In genomic region chr22:22884010-22884887, GRCh38 we compare ENCODE assay signal across 8 cellular contexts. TPM values are rescaled to one million over a fixed set of nuclear protein-coding genes. Genes with fewer than 3 reads are reported as not detected.
DNase-seq lines count a peak whose midpoint lies in the region; ATAC-seq and TF ChIP-seq lines count a peak whose summit lies in the region.

No MANE protein-coding gene starts in this region.

- H4K5ac ChIP-seq in H9 (ENCODE audit: insufficient read length, low read depth, low read length) = no peak overlapping the region

- peak; percentile 78 for ATAC-seq in CD8-positive, alpha-beta T cell
- peak; percentile 45 to 61 for ATAC-seq in activated CD4-positive, CD25-positive, alpha-beta regulatory T cell treated with anti-CD3 and anti-CD28 coated beads, Interleukin-2, amount 50 U/mL, for 24 hours
- peak; percentile 90 for ATAC-seq in left lung
- ATAC-seq in HG03469 (IDR thresholded peaks at IDR 0.05; ENCODE audit: unreplicated experiment) = no peak

- no peak overlapping the region for H2BK20ac ChIP-seq in H9 (ENCODE audit: low read depth, low read length, poor library complexity, severe bottlenecking)

- no peaks in the 10 kb centered on the region for H3K79me1 ChIP-seq in H9 (ENCODE audit: insufficient read depth, low read depth, low read length, poor library complexity, severe bottlenecking)

- no peak overlapping the region for H3K4me3 Mint-ChIP-seq in CD8-positive, alpha-beta T cell
- no peak overlapping the region for H3K4me3 Mint-ChIP-seq in H9
- no peak overlapping the region for H3K4me3 Mint-ChIP-seq in chondrocyte (ENCODE audit: unreplicated experiment)

- no peaks in the 10 kb centered on the region for H3K4me1 Mint-ChIP-seq in CD8-positive, alpha-beta T cell (ENCODE audit: low read depth)
- H3K4me1 Mint-ChIP-seq in H9 (no peaks in the 10 kb centered on the region), chondrocyte (ENCODE audit: low read depth) (no peaks in the 10 kb centered on the region)

- peak; percentile 93 for TF ChIP-seq CTCF in CD8-positive, alpha-beta T cell (IDR thresholded peaks at IDR 0.05)
- peak; percentile 90 for TF ChIP-seq CTCF in H9 (conservative IDR thresholded peaks at IDR 0.05)
- peak; percentile 75 for TF ChIP-seq CTCF in chondrocyte (IDR thresholded peaks at IDR 0.05)
- TF ChIP-seq CTCF in left lung (IDR thresholded peaks at IDR 0.05) = peak; percentile 54 to 85

- H3K14ac ChIP-seq in H9 (ENCODE audit: insufficient read depth, low read length) = no peak overlapping the region

- no peak overlapping the region for H2BK15ac ChIP-seq in H9 (ENCODE audit: low read depth, low read length)

- H2BK12ac ChIP-seq in H9 (ENCODE audit: insufficient read length, low read depth, low read length) = no peak overlapping the region

- H3K79me2 ChIP-seq in H9 (ENCODE audit: insufficient read depth, low read length) = no peaks in the 10 kb centered on the region

- no peaks in the 10 kb centered on the region for H4K20me1 ChIP-seq in H9 (ENCODE audit: control insufficient read depth, insufficient read depth, insufficient read length)

- no CpG with 5 or more reads among the region's 3 CpGs for WGBS in H9 (ENCODE audit: extremely low coverage, insufficient read length, low lambda C conversion rate)

- H3K56ac ChIP-seq in H9 (ENCODE audit: insufficient read length, low read depth, low read length) = no peak overlapping the region

- no peaks in the 10 kb centered on the region for H3K9me3 Mint-ChIP-seq in CD8-positive, alpha-beta T cell
- no peaks in the 10 kb centered on the region for H3K9me3 Mint-ChIP-seq in H9
- no peaks in the 10 kb centered on the region for H3K9me3 Mint-ChIP-seq in chondrocyte (ENCODE audit: low read depth)

- no peaks in the 10 kb centered on the region for H3K23me2 ChIP-seq in H9 (ENCODE audit: insufficient read length, low read depth, low read length, poor library complexity, severe bottlenecking)

- no peak overlapping the region for H3K18ac ChIP-seq in H9 (ENCODE audit: insufficient read length, low read depth, low read length)

- no peak overlapping the region for H3K27ac ChIP-seq in CD8-positive, alpha-beta T cell (ENCODE audit: low read depth, low read length)
- H3K27ac ChIP-seq in H9 (ENCODE audit: insufficient read length, low read depth, low read length) (no peak overlapping the region), left lung (no peak overlapping the region)

- no peaks in the 10 kb centered on the region for H3K4me1 ChIP-seq in CD8-positive, alpha-beta T cell (ENCODE audit: insufficient read depth, low read length)
- H3K4me1 ChIP-seq in H9 (ENCODE audit: insufficient read depth, low read length) (no peaks in the 10 kb centered on the region), left lung (no peaks in the 10 kb centered on the region)

- H3K27me3 ChIP-seq in CD8-positive, alpha-beta T cell (ENCODE audit: insufficient read depth, low read length) = no peaks in the 10 kb centered on the region
- H3K27me3 ChIP-seq in H9 (ENCODE audit: insufficient read depth, low read length) (peaks cover 6% of the 10 kb centered on the region; the same call in 1 of the 2 replicates), left lung (peaks cover 0 to 40% of the 10 kb centered on the region in 2 donors)

- H3K27ac Mint-ChIP-seq in CD8-positive, alpha-beta T cell = no peak overlapping the region
- H3K27ac Mint-ChIP-seq in H9 (no peak overlapping the region), chondrocyte (ENCODE audit: unreplicated experiment) (no peak overlapping the region)

- DNase-seq in CD8-positive, alpha-beta T cell = peak; percentile 46 to 79 (median 66)
- DNase-seq in H9 (peak; percentile 84), NCI-H226 (peak; percentile 20), chondrocyte (ENCODE audit: low spot score) (no peak), left lung (peak in 1 of 2 donors; percentile 59)
- DNase-seq in stimulated activated CD8-positive, alpha-beta memory T cell treated with anti-CD3 and anti-CD28 coated beads, Interleukin-12 subunit alpha, Interleukin-12 subunit beta, amount 100 ng/mL, for 4 hours (ENCODE audit: low read depth) = peak; percentile 34

- no peak overlapping the region for H2AK5ac ChIP-seq in H9 (ENCODE audit: insufficient read length, low read length)

- H3K36me3 Mint-ChIP-seq in CD8-positive, alpha-beta T cell = no peaks in the 10 kb centered on the region
- H3K36me3 Mint-ChIP-seq in H9 (ENCODE audit: insufficient read depth in 1 of 3, low read depth in 3 of 3) (no peaks in the 10 kb centered on the region), chondrocyte (ENCODE audit: low read depth) (no peaks in the 10 kb centered on the region)

- no peak overlapping the region for H4K8ac ChIP-seq in H9 (replicated peaks; ENCODE audit: insufficient read length, low read depth, low read length)

- no peak overlapping the region for H2BK120ac ChIP-seq in H9 (ENCODE audit: low read depth, low read length, poor library complexity, severe bottlenecking)

- H4K91ac ChIP-seq in H9 (ENCODE audit: insufficient read length, low read depth, low read length) = no peak overlapping the region

- H3K9ac ChIP-seq in H9 (ENCODE audit: extremely low read depth, insufficient read length, low read length) = no peak overlapping the region

- H3K27me3 Mint-ChIP-seq in CD8-positive, alpha-beta T cell (ENCODE audit: low read depth) = no peaks in the 10 kb centered on the region
- peaks cover 100% of the 10 kb centered on the region for H3K27me3 Mint-ChIP-seq in H9 (ENCODE audit: low read depth)
- H3K27me3 Mint-ChIP-seq in chondrocyte (ENCODE audit: low read depth) = peaks cover 31% of the 10 kb centered on the region

- H3K4me2 ChIP-seq in H9 (ENCODE audit: insufficient read depth, insufficient read length, low read length) = no peak overlapping the region

- no peak overlapping the region for H3K23ac ChIP-seq in H9 (ENCODE audit: insufficient read length, low read depth, low read length)

- H3K4me3 ChIP-seq in CD8-positive, alpha-beta T cell (ENCODE audit: low read depth, low read length) = no peak overlapping the region
- no peak overlapping the region for H3K4me3 ChIP-seq in left lung

- POLR2A ChIA-PET in CD8-positive, alpha-beta T cell (lab: Charles Lee) = interaction anchor here (0.8 to 1.9 kb wide), 9 partner anchors 70 to 138 kb away, joined by 3 to 9 read pairs (median 5); no protein-coding TSS in a partner anchor

- no peak overlapping the region for H2AFZ ChIP-seq in H9 (ENCODE audit: low read length)

- intact Hi-C loops in CD8-positive, alpha-beta T cell (cut with DNase I, micrococcal nuclease) = loop anchor here (1.0 to 5.0 kb wide), 9 partner anchors 73 to 297 kb away; no protein-coding TSS in a partner anchor
- intact Hi-C loops in left lung (cut with DNase I) = no loop called here

- no peak overlapping the region for H2BK5ac ChIP-seq in H9 (ENCODE audit: insufficient read length, low read length)

- no peaks in the 10 kb centered on the region for H3K9me3 ChIP-seq in CD8-positive, alpha-beta T cell (ENCODE audit: low read length)
- H3K9me3 ChIP-seq in H9 (ENCODE audit: control insufficient read depth, low read depth, low read length) (no peaks in the 10 kb centered on the region), left lung (no peaks in the 10 kb centered on the region)

- CTCF ChIA-PET in CD8-positive, alpha-beta T cell (lab: Charles Lee) = interaction anchor here (0.8 to 11.8 kb wide), 58 partner anchors 9 to 307 kb away, joined by 3 to 281 read pairs (median 6); no protein-coding TSS in a partner anchor

- H3K4ac ChIP-seq in H9 (ENCODE audit: low read depth, low read length) = no peak overlapping the region

- H3T11ph ChIP-seq in H9 (ENCODE audit: low read length) = no peak overlapping the region

- H3K36me3 ChIP-seq in CD8-positive, alpha-beta T cell (ENCODE audit: insufficient read depth, low read length) = no peaks in the 10 kb centered on the region
- no peaks in the 10 kb centered on the region for H3K36me3 ChIP-seq in left lung

RNA-seq across cellular contexts. Expression of gene IGLL5, which starts 3.4 kb away (rescaled TPM):
- 1 to 10 TPM in 1 of 2 experiments, not detected in 1; 1.5 TPM for total RNA-seq in CD8-positive, alpha-beta T cell
- total RNA-seq in H9 (2021) (not detected in 2 replicates), chondrocyte (not detected in 3 replicates), left lung (10 to 100 TPM in 1 of 2 donors, 1 to 10 TPM in 1; 8.1 to 10.6 TPM)

Comparison
In these comparisons a context has a peak if more than half of its experiments do, and no peak if none do; other contexts are left out.
1. intact Hi-C loops: an anchor here in CD8-positive, alpha-beta T cell (1.0 to 5.0 kb wide); none called in left lung.